Comparison of ENCODE assay signal across 1 cellular context in genomic region chr2:86241611-86242010, GRCh38.
TF ChIP-seq lines count a peak whose summit lies in the region.

No MANE protein-coding gene starts in this region.

TF ChIP-seq in GM12878, 131 proteins besides CTCF, POLR2A, EP300 and RAD21:
- TF ChIP-seq EED (IDR thresholded peaks at IDR 0.05; ENCODE audit: low read depth): no peak
- TF ChIP-seq TCF12 (IDR thresholded peaks at IDR 0.05; ENCODE audit: low read depth, low read length): peak; percentile 27; the same call in 1 of the 2 replicates
